ENCODE assay signal across 12 cellular contexts in genomic region chr11:104916442-104916841, GRCh38.
DNase-seq lines count a peak whose midpoint lies in the region; ATAC-seq lines count a peak whose summit lies in the region.
"Had no signal": no experiment of that assay in that cellular context is flagged by ENCODE, and none has a peak within 500 bp of the region (broad histone marks: within the 10 kb centered on the region; RNA-seq: fewer than 3 reads in every experiment).

No MANE protein-coding gene starts in this region.

- H3K4me3 ChIP-seq in muscle layer of duodenum (ENCODE audit: low read depth in 1 of 2, low read length in 2 of 2), result peak overlapping the region; percentile 60 to 72
- H3K4me3 ChIP-seq: cardiac muscle cell had no signal

- H3K4me1 ChIP-seq in muscle layer of duodenum (ENCODE audit: control insufficient read depth in 1 of 2, insufficient read depth in 2 of 2, low read length in 2 of 2), result peaks cover 0 to 12% of the 10 kb centered on the region in 2 donors

- H3K9me3 Mint-ChIP-seq in stimulated activated naive CD8-positive, alpha-beta T cell treated with anti-CD3 and anti-CD28 coated beads, Interleukin-15, Interleukin-2, amounts not matched to agents 100 ng/mL and 50 ng/mL, for 24 hours, result no peaks in the 10 kb centered on the region

- no peaks in the 10 kb centered on the region for H3K9me3 ChIP-seq in muscle layer of duodenum (ENCODE audit: control insufficient read depth in 1 of 2, low read length in 2 of 2)

- no peaks in the 10 kb centered on the region for H3K36me3 ChIP-seq in muscle layer of duodenum (ENCODE audit: control insufficient read depth in 1 of 2, insufficient read depth in 2 of 2, low read length in 2 of 2)
- H3K36me3 ChIP-seq: cardiac muscle cell had no signal

- H3K36me3 Mint-ChIP-seq in stimulated activated naive CD8-positive, alpha-beta T cell treated with anti-CD3 and anti-CD28 coated beads, Interleukin-15, Interleukin-2, amounts not matched to agents 100 ng/mL and 50 ng/mL, for 24 hours (ENCODE audit: low read depth), result no peaks in the 10 kb centered on the region

- no peak for ATAC-seq in stimulated activated naive CD8-positive, alpha-beta T cell treated with anti-CD3 and anti-CD28 coated beads, Interleukin-15, Interleukin-2, amounts not matched to agents 100 U/mL and 50 U/mL, for 24 hours
- no peak for ATAC-seq in GM19455 (IDR thresholded peaks at IDR 0.05; ENCODE audit: unreplicated experiment)
- no peak for ATAC-seq in HG02973 (IDR thresholded peaks at IDR 0.05; ENCODE audit: unreplicated experiment)
- ATAC-seq in GM18511 (IDR thresholded peaks at IDR 0.05; ENCODE audit: unreplicated experiment), result no peak

- DNase-seq in stimulated activated naive CD8-positive, alpha-beta T cell treated with anti-CD3 and anti-CD28 coated beads, Interleukin-15, Interleukin-2, amounts not matched to agents 100 U/mL and 50 U/mL, for 24 hours, result no peak
- peak; percentile 5 for DNase-seq in astrocyte of the hippocampus (ENCODE audit: low read depth, low spot score)
- DNase-seq in activated effector memory CD4-positive, alpha-beta T cell treated with Interleukin-2 at 50 U/mL for 16 hours, result no peak
- DNase-seq: C1 segment of cervical spinal cord, NCI-H2171 treated with DMSO at 0.1 percent for 48 hours, OCI-M1 had no signal

- no peaks in the 10 kb centered on the region for H3K27me3 ChIP-seq in muscle layer of duodenum (ENCODE audit: low read depth, low read length)
- H3K27me3 ChIP-seq: cardiac muscle cell had no signal

- peak overlapping the region; percentile 87 for H3K27ac ChIP-seq in muscle layer of duodenum (ENCODE audit: low read length)
- H3K27ac ChIP-seq: cardiac muscle cell had no signal

- H3K27me3 Mint-ChIP-seq in stimulated activated naive CD8-positive, alpha-beta T cell treated with anti-CD3 and anti-CD28 coated beads, Interleukin-15, Interleukin-2, amounts not matched to agents 100 ng/mL and 50 ng/mL, for 24 hours, result no peaks in the 10 kb centered on the region

- H3K27ac Mint-ChIP-seq in stimulated activated naive CD8-positive, alpha-beta T cell treated with anti-CD3 and anti-CD28 coated beads, Interleukin-15, Interleukin-2, amounts not matched to agents 100 ng/mL and 50 ng/mL, for 24 hours, result peak overlapping the region; percentile 59

- H3K4me3 Mint-ChIP-seq in stimulated activated naive CD8-positive, alpha-beta T cell treated with anti-CD3 and anti-CD28 coated beads, Interleukin-15, Interleukin-2, amounts not matched to agents 100 ng/mL and 50 ng/mL, for 24 hours, result peak overlapping the region; percentile 71

- peaks cover 68% of the 10 kb centered on the region for H3K4me1 Mint-ChIP-seq in stimulated activated naive CD8-positive, alpha-beta T cell treated with anti-CD3 and anti-CD28 coated beads, Interleukin-15, Interleukin-2, amounts not matched to agents 100 ng/mL and 50 ng/mL, for 24 hours (ENCODE audit: low read depth)
